17 cellular contexts compared by ENCODE assay signal in the genomic region with DNA sequence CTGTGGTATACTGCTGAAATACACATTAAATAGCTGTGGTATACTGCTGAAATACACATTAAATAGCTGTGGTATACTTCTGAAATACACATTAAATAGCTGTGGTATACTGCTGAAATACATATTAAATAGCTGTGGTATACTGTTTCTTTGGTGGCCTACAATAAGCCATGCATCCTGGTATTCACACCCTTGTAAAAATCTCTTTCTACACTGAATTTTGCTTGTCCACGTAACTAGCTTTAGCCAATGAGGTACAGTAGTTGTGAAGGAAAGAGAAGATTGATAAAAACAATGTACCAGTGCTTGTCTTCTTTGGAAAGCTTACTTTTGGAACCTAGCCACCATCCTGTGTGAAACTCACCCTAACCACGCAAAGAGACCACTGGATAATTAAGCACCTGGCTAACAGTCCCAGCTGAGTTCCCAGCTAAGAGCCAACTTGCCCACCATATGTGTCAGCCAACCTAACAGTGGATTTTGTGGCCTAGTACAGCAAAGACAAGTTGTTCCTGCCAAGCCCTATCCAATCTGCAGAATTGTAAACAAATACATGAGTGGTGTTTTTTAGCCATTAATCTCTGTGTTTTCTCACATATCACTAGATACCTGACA.
"Had no signal": no experiment of that assay in that cellular context is flagged by ENCODE, and none has a peak within 500 bp of the region (broad histone marks: within the 10 kb centered on the region; RNA-seq: fewer than 3 reads in every experiment).

No MANE protein-coding gene starts in this region.

- H3K27me3 ChIP-seq: esophagus muscularis mucosa, foreskin keratinocyte, suprapubic skin, upper lobe of right lung had no signal

- H3K4me3 ChIP-seq: esophagus muscularis mucosa, prostate gland, suprapubic skin, upper lobe of right lung had no signal

- H3K27ac Mint-ChIP-seq: activated CD8-positive, alpha-beta T cell treated with anti-CD3 and anti-CD28 coated beads for 36 hours; activated naive CD8-positive, alpha-beta T cell treated with anti-CD3 and anti-CD28 coated beads for 36 hours; stimulated activated naive CD8-positive, alpha-beta T cell treated with anti-CD3 and anti-CD28 coated beads, Interleukin-15, Interleukin-2, amounts not matched to agents 100 ng/mL and 50 ng/mL, for 24 hours; WTC11 had no signal

- H3K27ac ChIP-seq: esophagus muscularis mucosa, foreskin keratinocyte, prostate gland, suprapubic skin, upper lobe of right lung had no signal

- DNase-seq: activated CD4-positive, alpha-beta T cell treated with anti-CD3 and anti-CD28 coated beads for 4 hours; activated CD8-positive, alpha-beta memory T cell treated with anti-CD3 and anti-CD28 coated beads, Interleukin-2, amount 50 U/mL, for 4 hours; activated CD8-positive, alpha-beta T cell treated with anti-CD3 and anti-CD28 coated beads for 36 hours; activated naive CD8-positive, alpha-beta T cell treated with anti-CD3 and anti-CD28 coated beads for 36 hours; aorta; foreskin keratinocyte; glutamatergic neuron; hypothalamus; right cardiac atrium; T-helper 2 cell; upper lobe of right lung had no signal

- FAIRE-seq: colon had no signal

- H3K4me1 Mint-ChIP-seq: WTC11 had no signal

- ATAC-seq: activated CD8-positive, alpha-beta T cell treated with anti-CD3 and anti-CD28 coated beads for 36 hours; foreskin keratinocyte; right cardiac atrium; upper lobe of right lung; WTC11 had no signal

- H3K4me3 Mint-ChIP-seq: activated CD8-positive, alpha-beta T cell treated with anti-CD3 and anti-CD28 coated beads for 36 hours; activated naive CD8-positive, alpha-beta T cell treated with anti-CD3 and anti-CD28 coated beads for 36 hours; stimulated activated naive CD8-positive, alpha-beta T cell treated with anti-CD3 and anti-CD28 coated beads, Interleukin-15, Interleukin-2, amounts not matched to agents 100 ng/mL and 50 ng/mL, for 24 hours; WTC11 had no signal

- H3K27me3 Mint-ChIP-seq: activated CD8-positive, alpha-beta T cell treated with anti-CD3 and anti-CD28 coated beads for 36 hours; activated naive CD8-positive, alpha-beta T cell treated with anti-CD3 and anti-CD28 coated beads for 36 hours; stimulated activated naive CD8-positive, alpha-beta T cell treated with anti-CD3 and anti-CD28 coated beads, Interleukin-15, Interleukin-2, amounts not matched to agents 100 ng/mL and 50 ng/mL, for 24 hours had no signal

- H3K9me3 ChIP-seq: esophagus muscularis mucosa, prostate gland, suprapubic skin, upper lobe of right lung had no signal

- H3K4me1 ChIP-seq: esophagus muscularis mucosa, foreskin keratinocyte, prostate gland, suprapubic skin, upper lobe of right lung had no signal
